In the genomic region with DNA sequence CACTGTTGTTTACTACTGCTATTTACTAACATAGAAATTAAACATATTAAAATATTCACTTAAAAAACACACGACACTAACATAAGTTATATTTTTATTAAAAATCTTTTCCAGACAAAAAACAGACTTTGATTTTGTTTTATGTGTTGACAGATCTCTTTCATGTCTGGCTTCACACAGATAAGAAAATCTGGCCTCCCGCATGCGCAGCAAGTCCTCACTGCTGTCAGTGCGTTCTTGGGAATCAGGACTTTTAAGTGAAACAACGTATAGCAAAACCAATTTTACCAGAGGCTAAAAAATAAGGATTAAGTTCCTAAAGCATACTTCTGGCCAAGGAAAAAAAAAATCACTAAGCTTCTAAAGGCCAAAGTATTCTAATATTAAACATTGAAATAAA, we compare ENCODE assay signal across 8 cellular contexts. TPM values are rescaled to one million over a fixed set of nuclear protein-coding genes. Genes with fewer than 3 reads are reported as not detected.
DNase-seq lines count a peak whose midpoint lies in the region; ATAC-seq and TF ChIP-seq lines count a peak whose summit lies in the region.

No MANE protein-coding gene starts in this region.

- no peak for ATAC-seq in CD4-positive, CD25-positive, alpha-beta regulatory T cell (ENCODE audit: low read depth in 2 of 2)
- ATAC-seq in GM19467 (IDR thresholded peaks at IDR 0.05; ENCODE audit: unreplicated experiment): no peak

- no peaks in the 10 kb centered on the region for H3K9me3 ChIP-seq in CD4-positive, CD25-positive, alpha-beta regulatory T cell (ENCODE audit: control insufficient read depth in 2 of 2, low read length in 2 of 2)

- H3K9me3 Mint-ChIP-seq in CD4-positive, CD25-positive, alpha-beta regulatory T cell: no peaks in the 10 kb centered on the region
- H3K9me3 Mint-ChIP-seq in brain: peaks cover 0 to 11% (median 0%) of the 10 kb centered on the region in 5 experiments
- H3K9me3 Mint-ChIP-seq in mesothelial cell of epicardium: no peaks in the 10 kb centered on the region

- no peaks in the 10 kb centered on the region for H3K36me3 Mint-ChIP-seq in CD4-positive, CD25-positive, alpha-beta regulatory T cell
- peaks cover 54% of the 10 kb centered on the region for H3K36me3 Mint-ChIP-seq in brain
- peaks cover 9% of the 10 kb centered on the region for H3K36me3 Mint-ChIP-seq in mesothelial cell of epicardium

- DNase-seq in CD4-positive, CD25-positive, alpha-beta regulatory T cell: no peak
- DNase-seq in NAMALWA (ENCODE audit: low spot score): peak; percentile 60
- DNase-seq in mesothelial cell of epicardium (ENCODE audit: low spot score in 2 of 2, unreplicated experiment in 2 of 2): no peak
- no peak for DNase-seq in NCI-H146 (lab: John Stamatoyannopoulos, UW)
- DNase-seq in head of caudate nucleus: no peak
- DNase-seq in stimulated activated CD4-positive, alpha-beta T cell treated with anti-CD3 and anti-CD28 coated beads, Interleukin-1b, Interleukin-23, amount 100 ng/mL, for 48 hours: no peak

- H3K4me3 ChIP-seq in CD4-positive, CD25-positive, alpha-beta regulatory T cell (ENCODE audit: low read depth, low read length): peak overlapping the region; percentile 88

- H3K27me3 Mint-ChIP-seq in CD4-positive, CD25-positive, alpha-beta regulatory T cell: no peaks in the 10 kb centered on the region
- peaks cover 19% of the 10 kb centered on the region for H3K27me3 Mint-ChIP-seq in brain
- no peaks in the 10 kb centered on the region for H3K27me3 Mint-ChIP-seq in mesothelial cell of epicardium (ENCODE audit: low read depth)

- H3K4me3 Mint-ChIP-seq in CD4-positive, CD25-positive, alpha-beta regulatory T cell: peak overlapping the region; percentile 94 to 99 (median 97)
- H3K4me3 Mint-ChIP-seq in brain (peak overlapping the region; percentile 96 to 100 (median 98)), mesothelial cell of epicardium (peak overlapping the region; percentile 92)

- TF ChIP-seq CTCF in brain (conservative IDR thresholded peaks at IDR 0.05) (no peak), mesothelial cell of epicardium (IDR thresholded peaks at IDR 0.05; ENCODE audit: unreplicated experiment) (no peak)

- H3K27me3 ChIP-seq in CD4-positive, CD25-positive, alpha-beta regulatory T cell (ENCODE audit: control insufficient read depth, insufficient read depth, low read length): no peaks in the 10 kb centered on the region

- intact Hi-C loops in head of caudate nucleus (cut with DNase I): no loop called here

- H3K4me1 ChIP-seq in CD4-positive, CD25-positive, alpha-beta regulatory T cell (ENCODE audit: control insufficient read depth, insufficient read depth, low read length, poor library complexity, severe bottlenecking): peaks cover 51% of the 10 kb centered on the region

- peaks cover 40 to 80% (median 60%) of the 10 kb centered on the region in 4 donors for H3K4me1 Mint-ChIP-seq in CD4-positive, CD25-positive, alpha-beta regulatory T cell
- H3K4me1 Mint-ChIP-seq in brain (peaks cover 72% of the 10 kb centered on the region), mesothelial cell of epicardium (peaks cover 55% of the 10 kb centered on the region)

- H3K36me3 ChIP-seq in CD4-positive, CD25-positive, alpha-beta regulatory T cell (ENCODE audit: control insufficient read depth, insufficient read depth, low read length): peaks cover 14% of the 10 kb centered on the region

- peak overlapping the region; percentile 99 for H3K27ac ChIP-seq in CD4-positive, CD25-positive, alpha-beta regulatory T cell (ENCODE audit: insufficient read depth, low read length, poor library complexity, severe bottlenecking)

- H3K27ac Mint-ChIP-seq in CD4-positive, CD25-positive, alpha-beta regulatory T cell: peak overlapping the region; percentile 98 to 99 (median 98)
- H3K27ac Mint-ChIP-seq in brain (peak overlapping the region; percentile 99), mesothelial cell of epicardium (peak overlapping the region; percentile 100)

RNA-seq across cellular contexts. Expression of gene IDI1, which starts 1.2 kb away (rescaled TPM):
- total RNA-seq in CD4-positive, CD25-positive, alpha-beta regulatory T cell: 179 TPM
- 10 to 100 TPM; 47.0 to 58.6 (median 49.9) TPM for polyA plus RNA-seq in CD4-positive, CD25-positive, alpha-beta regulatory T cell
- 34.8 TPM for polyA plus RNA-seq in brain (ENCODE audit: insufficient read depth, low read depth, low replicate concordance)
- total RNA-seq in mesothelial cell of epicardium: 41.4 to 47.6 TPM (median 42.9 TPM) in 3 replicates

RNA-seq across cellular contexts. Expression of gene WDR37, which starts 6.0 kb away (rescaled TPM):
- 31.6 TPM for total RNA-seq in CD4-positive, CD25-positive, alpha-beta regulatory T cell
- 10 to 100 TPM; 10.6 to 15.0 (median 12.2) TPM for polyA plus RNA-seq in CD4-positive, CD25-positive, alpha-beta regulatory T cell
- 7.2 TPM for polyA plus RNA-seq in brain (ENCODE audit: insufficient read depth, low read depth, low replicate concordance)
- 20.3 to 21.1 TPM (median 20.8 TPM) in 3 replicates for total RNA-seq in mesothelial cell of epicardium

RNA-seq across cellular contexts. Expression of gene IDI2, which starts 24.5 kb away (rescaled TPM):
- total RNA-seq in CD4-positive, CD25-positive, alpha-beta regulatory T cell: not detected
- polyA plus RNA-seq in CD4-positive, CD25-positive, alpha-beta regulatory T cell: not detected
- polyA plus RNA-seq in brain (ENCODE audit: insufficient read depth, low read depth, low replicate concordance): not detected
- not detected in 3 replicates for total RNA-seq in mesothelial cell of epicardium
